7 cellular contexts compared by ENCODE assay signal in genomic region chr6:53358440-53359087, GRCh38. TPM values are rescaled to one million over a fixed set of nuclear protein-coding genes. Genes with fewer than 3 reads are reported as not detected.
DNase-seq lines count a peak whose midpoint lies in the region; ATAC-seq and TF ChIP-seq lines count a peak whose summit lies in the region.

No MANE protein-coding gene starts in this region.

- peak; percentile 3 for ATAC-seq in GM18861 (IDR thresholded peaks at IDR 0.05; ENCODE audit: unreplicated experiment)
- peak; percentile 14 for ATAC-seq in HG02759 (IDR thresholded peaks at IDR 0.05; ENCODE audit: unreplicated experiment)

- no peaks in the 10 kb centered on the region for H3K27me3 ChIP-seq in Peyer's patch
- no peaks in the 10 kb centered on the region for H3K27me3 ChIP-seq in neuron (ENCODE audit: insufficient read depth, low read length)

- H2AFZ ChIP-seq in neuron (ENCODE audit: low read depth, low read length) = peak overlapping the region; percentile 46

- no peak for TF ChIP-seq CTCF in Peyer's patch (IDR thresholded peaks at IDR 0.05)

- H3K4me3 ChIP-seq in Peyer's patch (peak overlapping the region; percentile 51 to 75 (median 66)), neuron (ENCODE audit: low read length) (peak overlapping the region; percentile 63)

- peak in 2 of 3 donors; percentile 60 to 75 for DNase-seq in Peyer's patch
- DNase-seq in erythroblast (lab: John Stamatoyannopoulos, UW) = peak; percentile 55 to 59
- DNase-seq in AG08396 (ENCODE audit: low spot score) = no peak
- DNase-seq in NCI-H526 treated with DMSO at 0.1 percent for 48 hours (lab: John Stamatoyannopoulos, UW) = no peak

- TF ChIP-seq POLR2A in Peyer's patch (IDR thresholded peaks at IDR 0.05) (no peak), erythroblast (IDR thresholded peaks at IDR 0.05; ENCODE audit: low read length) (no peak)

- H3K36me3 ChIP-seq in Peyer's patch (no peaks in the 10 kb centered on the region), neuron (ENCODE audit: insufficient read depth, low read length) (no peaks in the 10 kb centered on the region)

- no peaks in the 10 kb centered on the region for H3K9me3 ChIP-seq in Peyer's patch
- no peaks in the 10 kb centered on the region for H3K9me3 ChIP-seq in neuron (ENCODE audit: low read length)

- peak overlapping the region; percentile 88 to 98 (median 94) for H3K27ac ChIP-seq in Peyer's patch

- H3K4me1 ChIP-seq in Peyer's patch (peaks cover 0 to 13% (median 5%) of the 10 kb centered on the region in 4 donors), neuron (ENCODE audit: insufficient read depth, low read length) (peaks cover 25% of the 10 kb centered on the region)

RNA-seq across cellular contexts. Expression of gene ELOVL5, which starts 9.8 kb away (rescaled TPM):
- 100 to 1,000 TPM in 1 of 4 donors, 10 to 100 TPM in 3; 40.3 to 101 (median 78.6) TPM for total RNA-seq in Peyer's patch

Comparison
In these comparisons a context has a peak if more than half of its experiments do, and no peak if none do; other contexts are left out.
1. DNase-seq: peak in Peyer's patch (2 of 3) and erythroblast (2 of 2); none in AG08396 (single experiment) and NCI-H526 treated with DMSO at 0.1 percent for 48 hours (single experiment).